21 cellular contexts compared by ENCODE assay signal in genomic region chr19:48395170-48395455, GRCh38. TPM values are rescaled to one million over a fixed set of nuclear protein-coding genes. Genes with fewer than 3 reads are reported as not detected.
DNase-seq lines count a peak whose midpoint lies in the region; ATAC-seq, FAIRE-seq and TF ChIP-seq lines count a peak whose summit lies in the region.
"Had no signal": no experiment of that assay in that cellular context is flagged by ENCODE, and none has a peak within 500 bp of the region (broad histone marks: within the 10 kb centered on the region; RNA-seq: fewer than 3 reads in every experiment).

No MANE protein-coding gene starts in this region.

- H3K9me3 Mint-ChIP-seq in Caco-2 (ENCODE audit: unreplicated experiment) (peaks cover 10% of the 10 kb centered on the region), activated B cell treated with CpG ODN at 0.5 μM for 24 hours (peaks cover 3% of the 10 kb centered on the region), CD14-positive monocyte (peaks cover 4 to 52% (median 14%) of the 10 kb centered on the region in 7 donors)

- no peak overlapping the region for H2AK5ac ChIP-seq in mesenchymal stem cell (ENCODE audit: low read length, severe bottlenecking)

- no peak overlapping the region for H2BK12ac ChIP-seq in mesenchymal stem cell (ENCODE audit: low read length in 2 of 2)

- H3K27ac Mint-ChIP-seq in Caco-2 (ENCODE audit: unreplicated experiment) (no peak overlapping the region), activated B cell treated with CpG ODN at 0.5 μM for 24 hours (no peak overlapping the region), CD14-positive monocyte (no peak overlapping the region)

- no peak for FAIRE-seq in A549 (lab: Jason Lieb, UNC)
- FAIRE-seq: colon had no signal

- ATAC-seq in A549 (no peak), activated B cell treated with CpG ODN at 0.5 μM for 24 hours (ENCODE audit: low read depth) (no peak)
- ATAC-seq: gastrocnemius medialis, HCT116, right cardiac atrium had no signal

- H3K4me3 Mint-ChIP-seq in Caco-2 (ENCODE audit: unreplicated experiment) (peak overlapping the region; percentile 66), activated B cell treated with CpG ODN at 0.5 μM for 24 hours (peak overlapping the region; percentile 51), CD14-positive monocyte (peak overlapping the region in 1 of 2 donors; percentile 80)

- H3K27me3 Mint-ChIP-seq in Caco-2 (ENCODE audit: insufficient read depth, unreplicated experiment), result no peaks in the 10 kb centered on the region
- peaks cover 26% of the 10 kb centered on the region for H3K27me3 Mint-ChIP-seq in activated B cell treated with CpG ODN at 0.5 μM for 24 hours
- H3K27me3 Mint-ChIP-seq in CD14-positive monocyte (ENCODE audit: low read depth in 3 of 3), result peaks cover 58 to 69% (median 67%) of the 10 kb centered on the region in 3 donors

- DNase-seq in A549 (ENCODE audit: low read depth in 1 of 2, low spot score in 1 of 2), result no peak
- no peak for DNase-seq in Caco-2
- no peak for DNase-seq in activated B cell treated with CpG ODN at 0.5 μM for 24 hours
- no peak for DNase-seq in mesenchymal stem cell
- no peak for DNase-seq in medulla oblongata (ENCODE audit: extremely low spot score)
- no peak for DNase-seq in NCI-H69 (lab: John Stamatoyannopoulos, UW)
- DNase-seq in OCI-M1 (lab: John Stamatoyannopoulos, UW), result no peak
- DNase-seq in CD14-positive monocyte (ENCODE audit: low spot score), result no peak
- DNase-seq: activated gamma-delta T cell; DMS153; gastrocnemius medialis; NCI-H1930; NCI-H524 treated with DMSO at 0.1 percent for 48 hours; right cardiac atrium; stimulated activated CD4-positive, alpha-beta T cell treated with anti-CD3 and anti-CD28 coated beads, Interleukin-1b, Interleukin-23, amount 100 ng/mL, for 48 hours; SW 1271 had no signal

- peak overlapping the region; percentile 43 for H3K9ac ChIP-seq in mesenchymal stem cell (ENCODE audit: low read length)

- TF ChIP-seq EP300 in A549 (IDR thresholded peaks at IDR 0.05), result no peak

- H3K4ac ChIP-seq in mesenchymal stem cell (ENCODE audit: low read depth in 1 of 2, low read length in 2 of 2), result no peak overlapping the region

- no peak overlapping the region for H2BK120ac ChIP-seq in mesenchymal stem cell (ENCODE audit: low read depth, low read length)

- H3K14ac ChIP-seq in mesenchymal stem cell (ENCODE audit: low read length in 2 of 2), result no peak overlapping the region

- H2AFZ ChIP-seq in mesenchymal stem cell (ENCODE audit: low read depth, low read length), result no peak overlapping the region

- H3K79me1 ChIP-seq in mesenchymal stem cell (replicated peaks; ENCODE audit: low read length, poor library complexity, severe bottlenecking), result peaks cover 3% of the 10 kb centered on the region

- no peak overlapping the region for H2BK5ac ChIP-seq in mesenchymal stem cell (ENCODE audit: low read depth, low read length, poor library complexity, severe bottlenecking)

- H3K36me3 Mint-ChIP-seq in Caco-2 (ENCODE audit: insufficient read depth, unreplicated experiment) (peaks cover 57% of the 10 kb centered on the region), activated B cell treated with CpG ODN at 0.5 μM for 24 hours (ENCODE audit: low read depth) (peaks cover 5% of the 10 kb centered on the region), CD14-positive monocyte (peaks cover 0 to 10% of the 10 kb centered on the region in 2 donors)

- H3K18ac ChIP-seq in mesenchymal stem cell (ENCODE audit: low read depth in 1 of 2, low read length in 2 of 2), result peak overlapping the region in 1 of 2 experiments; percentile 38

- H3K4me2 ChIP-seq in A549 (peak overlapping the region; percentile 97), mesenchymal stem cell (ENCODE audit: low read length, poor library complexity, severe bottlenecking) (no peak overlapping the region)

- CTCF ChIA-PET in A549 (lab: Yijun Ruan, JAX), result interaction anchor here (0.6 to 3.5 kb wide), 9 partner anchors 11 to 214 kb away, joined by 3 to 15 read pairs (median 5); partner anchors contain the start of gene GRWD1
- CTCF ChIA-PET in Caco-2 (lab: Charles Lee), result interaction anchor here (1.0 kb wide), 1 partner anchor 81 kb away, joined by 4 read pairs; no protein-coding TSS in a partner anchor
- CTCF ChIA-PET in activated B cell treated with CpG ODN at 0.5 μM for 24 hours (lab: Charles Lee), result interaction anchor here (1.3 kb wide), 1 partner anchor 53 kb away, joined by 3 read pairs; no protein-coding TSS in a partner anchor

- H3K23ac ChIP-seq in mesenchymal stem cell (ENCODE audit: low read length in 2 of 2), result no peak overlapping the region

- peak overlapping the region in 1 of 2 experiments; percentile 95; a peak in 3 of 6 replicates for H3K27ac ChIP-seq in A549
- H3K27ac ChIP-seq in mesenchymal stem cell (ENCODE audit: low read length, poor library complexity, severe bottlenecking), result no peak overlapping the region
- H3K27ac ChIP-seq: gastrocnemius medialis had no signal

- peak overlapping the region; percentile 33 for H2BK15ac ChIP-seq in mesenchymal stem cell (ENCODE audit: low read depth, poor library complexity, severe bottlenecking)

- no peak for TF ChIP-seq CTCF in A549 (IDR thresholded peaks at IDR 0.05)
- no peak for TF ChIP-seq CTCF in Caco-2 (IDR thresholded peaks at IDR 0.05; ENCODE audit: insufficient read depth in 1 of 2, low read depth in 1 of 2, low read length in 1 of 2, severe bottlenecking in 1 of 2, unreplicated experiment in 1 of 2)
- TF ChIP-seq CTCF in activated B cell treated with CpG ODN at 0.5 μM for 24 hours (IDR thresholded peaks at IDR 0.05), result no peak
- TF ChIP-seq CTCF in CD14-positive monocyte (IDR thresholded peaks at IDR 0.05), result no peak

- no peaks in the 10 kb centered on the region for H3K27me3 ChIP-seq in Caco-2 (replicated peaks; ENCODE audit: control insufficient read depth, insufficient read depth, low read length)
- H3K27me3 ChIP-seq in mesenchymal stem cell (ENCODE audit: control insufficient read depth in 1 of 2, insufficient read depth in 1 of 2, low read length in 2 of 2), result peaks cover 33 to 34% of the 10 kb centered on the region in 2 experiments

- WGBS in A549 (ENCODE audit: missing lambda C conversion rate), result 61% methylated on average over 6 of the region's 6 CpGs
- WGBS in mesenchymal stem cell, result 52% methylated on average over 4 of the region's 6 CpGs

- H3K4me3 ChIP-seq in A549 (no peak overlapping the region), Caco-2 (ENCODE audit: low read depth, low read length) (no peak overlapping the region), mesenchymal stem cell (ENCODE audit: insufficient read depth in 1 of 2, low read depth in 1 of 2, low read length in 2 of 2) (peak overlapping the region in 1 of 2 experiments; percentile 67)
- H3K4me3 ChIP-seq: gastrocnemius medialis had no signal

- POLR2A ChIA-PET in A549 (lab: Yijun Ruan, JAX) (interaction anchor here (0.6 kb wide), 1 partner anchor 220 kb away, joined by 3 read pairs; no protein-coding TSS in a partner anchor), Caco-2 (lab: Charles Lee) (no interaction called here), activated B cell treated with CpG ODN at 0.5 μM for 24 hours (lab: Charles Lee) (interaction anchor here (0.6 to 1.4 kb wide), 5 partner anchors 20 to 1656 kb away, joined by 3 to 6 read pairs (median 4); partner anchors contain the start of genes SYNGR4 and TMEM143)

- H3K9me3 ChIP-seq in A549 (no peaks in the 10 kb centered on the region), Caco-2 (no peaks in the 10 kb centered on the region), mesenchymal stem cell (ENCODE audit: control insufficient read depth, low read length) (no peaks in the 10 kb centered on the region)
- H3K9me3 ChIP-seq: gastrocnemius medialis had no signal

- H3K4me1 Mint-ChIP-seq in Caco-2 (ENCODE audit: low read depth, unreplicated experiment) (peaks cover 54% of the 10 kb centered on the region), activated B cell treated with CpG ODN at 0.5 μM for 24 hours (peaks cover 52% of the 10 kb centered on the region), CD14-positive monocyte (peaks cover 39% of the 10 kb centered on the region)

- no peak for TF ChIP-seq RAD21 in A549 (conservative IDR thresholded peaks at IDR 0.05 in 1 of 2, IDR thresholded peaks at IDR 0.05 in 1 of 2)

- H3K36me3 ChIP-seq in Caco-2 (ENCODE audit: control insufficient read depth, insufficient read depth, low read length) (no peaks in the 10 kb centered on the region), mesenchymal stem cell (ENCODE audit: control insufficient read depth in 1 of 2, insufficient read depth in 2 of 2, low read depth in 1 of 2, low read length in 2 of 2) (no peaks in the 10 kb centered on the region)
- H3K36me3 ChIP-seq: gastrocnemius medialis had no signal

- H4K8ac ChIP-seq in mesenchymal stem cell (ENCODE audit: low read length), result no peak overlapping the region

- H4K91ac ChIP-seq in mesenchymal stem cell (ENCODE audit: low read length), result no peak overlapping the region

- peaks cover 69% of the 10 kb centered on the region for H3K4me1 ChIP-seq in A549
- peaks cover 47% of the 10 kb centered on the region for H3K4me1 ChIP-seq in Caco-2
- peaks cover 37% of the 10 kb centered on the region for H3K4me1 ChIP-seq in mesenchymal stem cell (ENCODE audit: control insufficient read depth, insufficient read depth, low read depth, low read length)

- no TSS peak for BruUV-seq in Caco-2 (replicated peaks; lab: Mats Ljungman, UMichigan)

- no peak for TF ChIP-seq POLR2A in A549 (IDR thresholded peaks at IDR 0.05; ENCODE audit: low read length)

- intact Hi-C loops in Caco-2 (cut with micrococcal nuclease; ENCODE audit: unreplicated experiment), result no loop called here
- intact Hi-C loops in activated B cell treated with CpG ODN at 0.5 μM for 24 hours (cut with micrococcal nuclease), result no loop called here
- intact Hi-C loops in CD14-positive monocyte (cut with micrococcal nuclease), result loop anchor here in 1 of 2 donors (10.0 kb wide), 1 partner anchor 50 kb away; the partner anchor contains the start of gene GRWD1

RNA-seq across cellular contexts. Expression of gene GRIN2D, which starts 1.6 kb away (rescaled TPM):
- polyA plus RNA-seq in A549 (2011; rRNA removed), result 2.6 and 3.4 TPM in 2 replicates
- 4.9 and 6.7 TPM in 2 replicates for polyA plus RNA-seq in A549 (2012; cell fraction: cytosol; rRNA removed)
- 17.0 and 20.5 TPM in 2 replicates for polyA plus RNA-seq in A549 (2012; cell fraction: nucleus; rRNA removed)
- 5.8 to 6.8 TPM (median 6.3 TPM) in 3 replicates for polyA plus RNA-seq in A549 (2017; fragmentation: RNase III; extraction: RNeasy Plus Mini Kit Qiagen cat#74134 plus additional on column Dnase treatment)
- 5.4 and 8.1 TPM in 2 replicates for polyA minus RNA-seq in A549 (2011; rRNA and poly(A)+ RNA removed)
- 6.5 and 7.3 TPM in 2 replicates for total RNA-seq in Caco-2 (2022)
- 0.93 and 1.2 TPM in 2 replicates for total RNA-seq in activated B cell treated with CpG ODN at 0.5 μM for 24 hours
- polyA plus RNA-seq in mesenchymal stem cell (2013, experiment 1 of 2), result 3.2 TPM
- polyA plus RNA-seq in mesenchymal stem cell (2013, experiment 2 of 2), result 2.7 TPM
- under 1 TPM in 1 of 2 donors, not detected in 1; 0.13 TPM for polyA plus RNA-seq in CD14-positive monocyte

RNA-seq across cellular contexts. Expression of gene KDELR1, which starts 3.8 kb away (rescaled TPM):
- 200 and 270 TPM in 2 replicates for polyA plus RNA-seq in A549 (2011; rRNA removed)
- 203 and 269 TPM in 2 replicates for polyA plus RNA-seq in A549 (2012; cell fraction: cytosol; rRNA removed)
- polyA plus RNA-seq in A549 (2012; cell fraction: nucleus; rRNA removed), result 238 and 248 TPM in 2 replicates
- 280 to 318 TPM (median 302 TPM) in 3 replicates for polyA plus RNA-seq in A549 (2017; fragmentation: RNase III; extraction: RNeasy Plus Mini Kit Qiagen cat#74134 plus additional on column Dnase treatment)
- 222 and 240 TPM in 2 replicates for polyA minus RNA-seq in A549 (2011; rRNA and poly(A)+ RNA removed)
- total RNA-seq in Caco-2 (2022), result 375 and 381 TPM in 2 replicates
- 50.8 and 51.9 TPM in 2 replicates for total RNA-seq in activated B cell treated with CpG ODN at 0.5 μM for 24 hours
- 602 TPM for polyA plus RNA-seq in mesenchymal stem cell (2013, experiment 1 of 2)
- polyA plus RNA-seq in mesenchymal stem cell (2013, experiment 2 of 2), result 596 TPM
- polyA plus RNA-seq in CD14-positive monocyte, result 10 to 100 TPM; 42.0 to 51.3 TPM

RNA-seq across cellular contexts. Expression of gene SYNGR4, which starts 30.9 kb away (rescaled TPM):
- polyA plus RNA-seq in A549 (2011; rRNA removed) (2.3 and 2.9 TPM in 2 replicates), A549 (2017; fragmentation: RNase III; extraction: RNeasy Plus Mini Kit Qiagen cat#74134 plus additional on column Dnase treatment) (2.5 to 4.4 TPM (median 2.9 TPM) in 3 replicates), CD14-positive monocyte (not detected)
- 4.2 and 4.7 TPM in 2 replicates for polyA plus RNA-seq in A549 (2012; cell fraction: cytosol; rRNA removed)
- 2.8 and 4.1 TPM in 2 replicates for polyA plus RNA-seq in A549 (2012; cell fraction: nucleus; rRNA removed)
- polyA minus RNA-seq in A549 (2011; rRNA and poly(A)+ RNA removed), result 4.4 and 4.7 TPM in 2 replicates
- total RNA-seq in Caco-2 (2022) (0.32 TPM in 1 of 2 replicates, not detected in the other), activated B cell treated with CpG ODN at 0.5 μM for 24 hours (not detected in 2 replicates)
- polyA plus RNA-seq in mesenchymal stem cell (2013, experiment 1 of 2), result not detected
- not detected for polyA plus RNA-seq in mesenchymal stem cell (2013, experiment 2 of 2)
- total RNA-seq: epithelial cell of proximal tubule, gastrocnemius medialis, lower leg skin, right cardiac atrium, temporal lobe had no signal
- polyA plus RNA-seq: right cardiac atrium had no signal

RNA-seq across cellular contexts. Expression of gene TMEM143, which starts 31.4 kb away (rescaled TPM):
- polyA plus RNA-seq in A549 (2011; rRNA removed) (7.4 and 7.6 TPM in 2 replicates), A549 (2017; fragmentation: RNase III; extraction: RNeasy Plus Mini Kit Qiagen cat#74134 plus additional on column Dnase treatment) (6.3 to 7.0 TPM (median 6.4 TPM) in 3 replicates), CD14-positive monocyte (1 to 10 TPM; 1.7 to 2.1 TPM)
- 10.5 and 14.5 TPM in 2 replicates for polyA plus RNA-seq in A549 (2012; cell fraction: cytosol; rRNA removed)
- polyA plus RNA-seq in A549 (2012; cell fraction: nucleus; rRNA removed), result 33.4 and 45.5 TPM in 2 replicates
- polyA minus RNA-seq in A549 (2011; rRNA and poly(A)+ RNA removed), result 9.5 and 15.0 TPM in 2 replicates
- total RNA-seq in Caco-2 (2022) (20.4 and 24.4 TPM in 2 replicates), activated B cell treated with CpG ODN at 0.5 μM for 24 hours (10.2 and 10.5 TPM in 2 replicates)
- polyA plus RNA-seq in mesenchymal stem cell (2013, experiment 1 of 2), result 3.7 TPM
- 3.8 TPM for polyA plus RNA-seq in mesenchymal stem cell (2013, experiment 2 of 2)

RNA-seq across cellular contexts. Expression of gene GRWD1, which starts 50.7 kb away (rescaled TPM):
- polyA plus RNA-seq in A549 (2011; rRNA removed), result 40.0 and 48.1 TPM in 2 replicates
- 64.4 and 73.9 TPM in 2 replicates for polyA plus RNA-seq in A549 (2012; cell fraction: cytosol; rRNA removed)
- polyA plus RNA-seq in A549 (2012; cell fraction: nucleus; rRNA removed), result 93.3 and 105 TPM in 2 replicates
- 82.1 to 87.0 TPM (median 84.2 TPM) in 3 replicates for polyA plus RNA-seq in A549 (2017; fragmentation: RNase III; extraction: RNeasy Plus Mini Kit Qiagen cat#74134 plus additional on column Dnase treatment)
- 28.1 and 30.0 TPM in 2 replicates for polyA minus RNA-seq in A549 (2011; rRNA and poly(A)+ RNA removed)
- 77.3 and 77.4 TPM in 2 replicates for total RNA-seq in Caco-2 (2022)
- total RNA-seq in activated B cell treated with CpG ODN at 0.5 μM for 24 hours, result 63.4 and 71.4 TPM in 2 replicates
- 10.0 TPM for polyA plus RNA-seq in mesenchymal stem cell (2013, experiment 1 of 2)
- 9.0 TPM for polyA plus RNA-seq in mesenchymal stem cell (2013, experiment 2 of 2)
- 10 to 100 TPM in 1 of 2 donors, 1 to 10 TPM in 1; 10.0 to 13.9 TPM for polyA plus RNA-seq in CD14-positive monocyte
